ENCODE assay signal across 20 cellular contexts in genomic region chr10:85622425-85622824, GRCh38.
DNase-seq lines count a peak whose midpoint lies in the region; ATAC-seq, FAIRE-seq and TF ChIP-seq lines count a peak whose summit lies in the region.
"Had no signal": no experiment of that assay in that cellular context is flagged by ENCODE, and none has a peak within 500 bp of the region (broad histone marks: within the 10 kb centered on the region; RNA-seq: fewer than 3 reads in every experiment).

No MANE protein-coding gene starts in this region.

- ATAC-seq in A549, result no peak
- ATAC-seq: HCT116 had no signal

- WGBS in A549 (ENCODE audit: missing lambda C conversion rate), result 85% methylated on average over 3 of the region's 3 CpGs
- WGBS in hepatocyte (ENCODE audit: low lambda C conversion rate, missing lambda C conversion rate), result 94% methylated on average over 3 of the region's 3 CpGs

- peaks cover 30% of the 10 kb centered on the region for H3K4me1 ChIP-seq in A549
- H3K4me1 ChIP-seq in hepatocyte (ENCODE audit: insufficient read depth), result peaks cover 9% of the 10 kb centered on the region
- H3K4me1 ChIP-seq in vagina, result no peaks in the 10 kb centered on the region
- H3K4me1 ChIP-seq: BE2C had no signal

- H3K4me3 ChIP-seq in A549 (no peak overlapping the region), bronchial epithelial cell (ENCODE audit: low read depth, low read length) (no peak overlapping the region), hepatocyte (no peak overlapping the region), vagina (no peak overlapping the region)
- H3K4me3 ChIP-seq: BLaER1 treated with 17β-estradiol and CSF1 and Interleukin-3, amounts not matched to agents 10 nM and 100 nM; GM23248 had no signal

- no peaks in the 10 kb centered on the region for H3K9me2 ChIP-seq in hepatocyte (replicated peaks; ENCODE audit: insufficient read depth)

- no peaks in the 10 kb centered on the region for H3K9me3 ChIP-seq in A549
- no peaks in the 10 kb centered on the region for H3K9me3 ChIP-seq in hepatocyte (ENCODE audit: low read depth)
- H3K9me3 ChIP-seq in vagina, result no peaks in the 10 kb centered on the region
- H3K9me3 ChIP-seq: BE2C; BLaER1 treated with 17β-estradiol and CSF1 and Interleukin-3, amounts not matched to agents 10 nM and 100 nM had no signal

- FAIRE-seq in A549 (lab: Jason Lieb, UNC) (no peak), bronchial epithelial cell (lab: Jason Lieb, UNC) (peak; percentile 47), RCC 7860 (lab: Jason Lieb, UNC) (no peak)
- FAIRE-seq: G401.6, GM12892, H1 had no signal

- no peak for TF ChIP-seq EP300 in A549 (IDR thresholded peaks at IDR 0.05)

- no peaks in the 10 kb centered on the region for H3K36me3 ChIP-seq in bronchial epithelial cell (ENCODE audit: control insufficient read depth, insufficient read depth, low read length)
- no peaks in the 10 kb centered on the region for H3K36me3 ChIP-seq in hepatocyte (replicated peaks; ENCODE audit: insufficient read depth, low read depth)
- H3K36me3 ChIP-seq in vagina, result no peaks in the 10 kb centered on the region
- H3K36me3 ChIP-seq: BE2C; BLaER1 treated with 17β-estradiol and CSF1 and Interleukin-3, amounts not matched to agents 10 nM and 100 nM had no signal

- no peaks in the 10 kb centered on the region for H3K79me2 ChIP-seq in hepatocyte

- TF ChIP-seq POLR2A in A549 (IDR thresholded peaks at IDR 0.05; ENCODE audit: low read length) (no peak), vagina (IDR thresholded peaks at IDR 0.05) (no peak)

- intact Hi-C loops in vagina (cut with DNase I), result no loop called here

- TF ChIP-seq CTCF in A549 (IDR thresholded peaks at IDR 0.05) (no peak), bronchial epithelial cell (IDR thresholded peaks at IDR 0.05; ENCODE audit: insufficient read depth, low read length, severe bottlenecking) (no peak), hepatocyte (IDR thresholded peaks at IDR 0.05; ENCODE audit: poor library complexity) (no peak), vagina (IDR thresholded peaks at IDR 0.05) (no peak)

- POLR2A ChIA-PET in A549 (lab: Yijun Ruan, JAX), result no interaction called here

- DNase-seq in A549 (ENCODE audit: low read depth in 1 of 2, low spot score in 1 of 2) (no peak), bronchial epithelial cell (ENCODE audit: low read depth) (no peak), hepatocyte (ENCODE audit: low spot score) (no peak), vagina (ENCODE audit: extremely low spot score in 2 of 2) (peak; percentile 64 to 67), kidney glomerular epithelial cell (lab: John Stamatoyannopoulos, UW) (no peak), RCC 7860 (ENCODE audit: low spot score) (no peak), HPDE6-E6E7 (ENCODE audit: extremely low spot score) (no peak)
- DNase-seq: AML-193; BE2C; Calu3; CD4-positive, alpha-beta T cell; CD8-positive, alpha-beta memory T cell; DND-41; GM23248; H7 had no signal

- H3K4me2 ChIP-seq in A549 (peak overlapping the region; percentile 34), hepatocyte (no peak overlapping the region)

- H4K20me1 ChIP-seq in hepatocyte (ENCODE audit: insufficient read depth, poor library complexity, severe bottlenecking), result no peaks in the 10 kb centered on the region
- H4K20me1 ChIP-seq: BLaER1 treated with 17β-estradiol and CSF1 and Interleukin-3, amounts not matched to agents 10 nM and 100 nM had no signal

- H3K27me3 ChIP-seq in bronchial epithelial cell (ENCODE audit: control insufficient read depth, insufficient read depth, low read length) (no peaks in the 10 kb centered on the region), hepatocyte (no peaks in the 10 kb centered on the region), vagina (no peaks in the 10 kb centered on the region)
- H3K27me3 ChIP-seq: BE2C; BLaER1 treated with 17β-estradiol and CSF1 and Interleukin-3, amounts not matched to agents 10 nM and 100 nM had no signal

- no peak overlapping the region for H2AFZ ChIP-seq in hepatocyte
- H2AFZ ChIP-seq: GM23248 had no signal

- peak overlapping the region; percentile 59 to 75; a peak in 5 of 6 replicates for H3K27ac ChIP-seq in A549
- peak overlapping the region; percentile 64 for H3K27ac ChIP-seq in hepatocyte
- H3K27ac ChIP-seq in vagina, result no peak overlapping the region
- H3K27ac ChIP-seq: BLaER1 treated with 17β-estradiol and CSF1 and Interleukin-3, amounts not matched to agents 10 nM and 100 nM; GM23248 had no signal

- CTCF ChIA-PET in A549 (lab: Yijun Ruan, JAX), result interaction anchor here (1.2 to 1.6 kb wide), 5 partner anchors 8 to 102 kb away, joined by 3 to 8 read pairs (median 4); no protein-coding TSS in a partner anchor

- TF ChIP-seq RAD21 in A549 (conservative IDR thresholded peaks at IDR 0.05 in 1 of 2, IDR thresholded peaks at IDR 0.05 in 1 of 2), result no peak

TF ChIP-seq in A549, 52 proteins besides CTCF, POLR2A, EP300 and RAD21:
- TF ChIP-seq MYC (IDR thresholded peaks at IDR 0.05; ENCODE audit: borderline replicate concordance, low read length), result no peak
- no peak for TF ChIP-seq KDM5A (IDR thresholded peaks at IDR 0.05)
- TF ChIP-seq HEYL (CRISPR knock-in tag; IDR thresholded peaks at IDR 0.05), result no peak
- no peak for TF ChIP-seq NR3C1 (IDR thresholded peaks at IDR 0.05)
- no peak for TF ChIP-seq REST (IDR thresholded peaks at IDR 0.05)
- TF ChIP-seq ESRRA (IDR thresholded peaks at IDR 0.05; ENCODE audit: borderline replicate concordance, low read length), result no peak
- TF ChIP-seq SMC3 (IDR thresholded peaks at IDR 0.05), result no peak
- TF ChIP-seq HDAC2 (IDR thresholded peaks at IDR 0.05), result no peak
- TF ChIP-seq TFCP2L1 (CRISPR knock-in tag; IDR thresholded peaks at IDR 0.05), result no peak
- no peak for TF ChIP-seq EHMT2 (IDR thresholded peaks at IDR 0.05; ENCODE audit: low read depth)
- TF ChIP-seq TP53 (CRISPR knock-in tag; IDR thresholded peaks at IDR 0.05), result no peak
- TF ChIP-seq RARB (CRISPR knock-in tag; IDR thresholded peaks at IDR 0.05), result no peak
- TF ChIP-seq MAX (IDR thresholded peaks at IDR 0.05), result no peak
- TF ChIP-seq ZNF302 (CRISPR knock-in tag; IDR thresholded peaks at IDR 0.05), result no peak
- TF ChIP-seq CEBPB (IDR thresholded peaks at IDR 0.05), result no peak
- TF ChIP-seq E2F6 (IDR thresholded peaks at IDR 0.05; ENCODE audit: borderline replicate concordance, low read depth), result no peak
- no peak for TF ChIP-seq KDM1A (IDR thresholded peaks at IDR 0.05; ENCODE audit: low read depth)
- TF ChIP-seq POLR2AphosphoS2 (conservative IDR thresholded peaks at IDR 0.05; ENCODE audit: low read length), result no peak
TF ChIP-seq in A549: peak in this region for 0.

Comparison
In these comparisons a context has a peak if more than half of its experiments do, and no peak if none do; other contexts are left out.
1. DNase-seq: peak in vagina (2 of 2); none in A549 (0 of 2), bronchial epithelial cell (single experiment), hepatocyte (single experiment), kidney glomerular epithelial cell (single experiment), RCC 7860 (single experiment) and HPDE6-E6E7 (single experiment).